In genomic region chr5:56703962-56704361, GRCh38 we compare ENCODE assay signal across 18 cellular contexts.
"Had no signal": no experiment of that assay in that cellular context is flagged by ENCODE, and none has a peak within 500 bp of the region (broad histone marks: within the 10 kb centered on the region; RNA-seq: fewer than 3 reads in every experiment).

No MANE protein-coding gene starts in this region.

- H3K9me3 Mint-ChIP-seq: nephron had no signal

- H3K27ac ChIP-seq: colonic mucosa, esophagus squamous epithelium, gastroesophageal sphincter, neutrophil had no signal

- ATAC-seq: gastroesophageal sphincter, left lobe of liver, sciatic nerve had no signal

- H3K4me3 ChIP-seq: colonic mucosa, esophagus squamous epithelium, gastroesophageal sphincter had no signal

- H3K4me1 ChIP-seq: colonic mucosa had no signal

- H3K27me3 ChIP-seq: colonic mucosa, esophagus squamous epithelium, gastroesophageal sphincter, neutrophil had no signal

- DNase-seq: colonic mucosa; dermis blood vessel endothelial cell; esophagus squamous epithelium; foreskin fibroblast; glutamatergic neuron; islet precursor cell; mammary epithelial cell; midbrain; posterior cingulate gyrus; stimulated activated CD4-positive, alpha-beta T cell treated with anti-CD3 and anti-CD28 coated beads, Interleukin-2, amount 100 ng/mL, for 24 hours; stimulated activated CD4-positive, alpha-beta T cell treated with anti-CD3 and anti-CD28 coated beads, Interleukin-4, amount 100 ng/mL, for 4 hours; stimulated activated naive CD4-positive, alpha-beta T cell treated with Interleukin-2 at 50 U/mL for 16 hours; trophoblast cell had no signal

- H3K4me3 Mint-ChIP-seq: nephron had no signal

- H3K9me3 ChIP-seq: colonic mucosa, esophagus squamous epithelium, gastroesophageal sphincter, neutrophil had no signal

- H3K36me3 ChIP-seq: colonic mucosa, esophagus squamous epithelium, gastroesophageal sphincter, neutrophil had no signal
